ENCODE assay signal across 11 cellular contexts in the genomic region with DNA sequence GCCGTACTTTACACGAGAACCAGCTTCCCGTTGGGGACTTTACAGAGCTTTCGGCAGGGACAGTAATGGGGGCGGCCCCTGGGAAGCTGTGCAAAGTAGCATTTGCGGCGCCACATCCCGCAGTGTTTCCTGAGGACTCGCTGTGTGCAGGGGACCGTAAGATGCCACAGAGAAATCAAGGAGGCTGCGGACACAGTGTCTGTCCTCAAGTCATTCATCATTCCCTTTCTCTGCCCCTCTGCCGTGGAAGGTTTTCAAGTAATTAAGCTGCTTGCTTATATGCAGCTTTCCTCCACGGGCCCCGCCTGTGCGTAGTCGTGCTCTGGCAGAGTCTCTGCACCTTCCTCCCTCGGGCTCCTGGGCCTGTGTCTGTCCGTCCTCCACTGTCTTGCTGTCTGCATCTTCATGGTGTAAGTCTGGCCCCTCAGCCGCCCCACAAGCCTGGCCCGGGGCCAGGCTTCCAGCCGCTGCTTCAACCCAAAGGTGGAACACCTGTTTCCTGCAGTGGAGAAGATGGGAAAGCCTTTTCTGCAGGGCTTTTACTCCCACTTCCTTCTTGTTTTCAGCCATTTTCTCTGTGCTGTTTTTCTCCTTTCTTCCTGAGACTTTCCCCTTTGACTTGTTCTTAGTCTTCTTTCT.
A peak's percentile ranks its signal among the peaks of the same experiment; 100 is the strongest.
DNase-seq lines count a peak whose midpoint lies in the region; ATAC-seq and TF ChIP-seq lines count a peak whose summit lies in the region.
"Had no signal": no experiment of that assay in that cellular context is flagged by ENCODE, and none has a peak within 500 bp of the region (broad histone marks: within the 10 kb centered on the region; RNA-seq: fewer than 3 reads in every experiment).

No MANE protein-coding gene starts in this region.

- H3K4me1 ChIP-seq in OCI-LY7 (ENCODE audit: insufficient read depth, low read length, poor library complexity, severe bottlenecking) (peaks cover 84% of the 10 kb centered on the region), gastroesophageal sphincter (peaks cover 0 to 63% (median 0%) of the 10 kb centered on the region in 3 donors)
- H3K4me1 ChIP-seq: thyroid gland had no signal

- H3K27ac ChIP-seq in OCI-LY7 (ENCODE audit: low read depth, low read length, poor library complexity, severe bottlenecking): peak overlapping the region; percentile 82
- H3K27ac ChIP-seq in gastroesophageal sphincter: peak overlapping the region in 3 of 4 donors; percentile 79 to 89 (median 82)
- H3K27ac ChIP-seq: thyroid gland had no signal

- DNase-seq in activated naive CD4-positive, alpha-beta T cell treated with anti-CD3 and anti-CD28 coated beads, Interleukin-2, amount 10 ng/mL, durations not matched to agents 7 days and 5 days: no peak
- DNase-seq in activated naive CD4-positive, alpha-beta T cell treated with Interleukin-2 at 50 U/mL for 16 hours: no peak
- DNase-seq in OCI-LY7 (ENCODE audit: low spot score) (peak; percentile 53), progenitor cell of endocrine pancreas (ENCODE audit: low spot score, unreplicated experiment) (no peak)
- DNase-seq in activated CD8-positive, alpha-beta memory T cell treated with anti-CD3 and anti-CD28 coated beads, Interleukin-2, amount 50 U/mL, for 4 hours: no peak
- DNase-seq: C1 segment of cervical spinal cord, NCI-H1930, thyroid gland had no signal

- H3K4me3 ChIP-seq in OCI-LY7 (ENCODE audit: low read depth, low read length, poor library complexity, severe bottlenecking): peak overlapping the region; percentile 31
- no peak overlapping the region for H3K4me3 ChIP-seq in gastroesophageal sphincter
- H3K4me3 ChIP-seq: thyroid gland had no signal

- H3K36me3 Mint-ChIP-seq in activated naive CD4-positive, alpha-beta T cell treated with anti-CD3 and anti-CD28 coated beads, Interleukin-2, amount 10 ng/mL, durations not matched to agents 7 days and 5 days: peaks cover 55% of the 10 kb centered on the region
- peaks cover 7% of the 10 kb centered on the region for H3K36me3 Mint-ChIP-seq in progenitor cell of endocrine pancreas (ENCODE audit: insufficient read depth)

- 50 to 76% methylated on average over 4 to 18 of the region's 21 CpGs for whole genome bisulfite sequencing in gastroesophageal sphincter (ENCODE audit: low coverage in 1 of 2), 2 donors

- peak overlapping the region; percentile 95 for H3K27ac Mint-ChIP-seq in activated naive CD4-positive, alpha-beta T cell treated with anti-CD3 and anti-CD28 coated beads, Interleukin-2, amount 10 ng/mL, durations not matched to agents 7 days and 5 days
- no peak overlapping the region for H3K27ac Mint-ChIP-seq in progenitor cell of endocrine pancreas

- TF ChIP-seq CTCF in OCI-LY7 (conservative IDR thresholded peaks at IDR 0.05; ENCODE audit: low read length) (no peak), gastroesophageal sphincter (IDR thresholded peaks at IDR 0.05) (no peak), progenitor cell of endocrine pancreas (IDR thresholded peaks at IDR 0.05; ENCODE audit: unreplicated experiment) (no peak)

- no peak for TF ChIP-seq EP300 in gastroesophageal sphincter (IDR thresholded peaks at IDR 0.05)

- H3K4me3 Mint-ChIP-seq in activated naive CD4-positive, alpha-beta T cell treated with anti-CD3 and anti-CD28 coated beads, Interleukin-2, amount 10 ng/mL, durations not matched to agents 7 days and 5 days: peak overlapping the region; percentile 52
- H3K4me3 Mint-ChIP-seq in progenitor cell of endocrine pancreas (ENCODE audit: low read depth): no peak overlapping the region

- H3K27me3 ChIP-seq in gastroesophageal sphincter: no peaks in the 10 kb centered on the region
- H3K27me3 ChIP-seq: thyroid gland had no signal

- H2AFZ ChIP-seq in OCI-LY7 (ENCODE audit: low read length): peak overlapping the region; percentile 34; the same call in 1 of the 2 replicates

- H3K79me2 ChIP-seq in OCI-LY7 (ENCODE audit: insufficient read depth, low read depth, low read length): no peaks in the 10 kb centered on the region

- no peaks in the 10 kb centered on the region for H3K9me3 Mint-ChIP-seq in activated naive CD4-positive, alpha-beta T cell treated with anti-CD3 and anti-CD28 coated beads, Interleukin-2, amount 10 ng/mL, durations not matched to agents 7 days and 5 days
- H3K9me3 Mint-ChIP-seq in progenitor cell of endocrine pancreas (ENCODE audit: low read depth): no peaks in the 10 kb centered on the region

- CTCF ChIA-PET in activated naive CD4-positive, alpha-beta T cell treated with anti-CD3 and anti-CD28 coated beads, Interleukin-2, amount 10 ng/mL, durations not matched to agents 7 days and 5 days (lab: Charles Lee): interaction anchor here (0.9 to 2.8 kb wide), 4 partner anchors 8 to 15 kb away, joined by 3 to 9 read pairs (median 6); no protein-coding TSS in a partner anchor
- CTCF ChIA-PET in OCI-LY7 (lab: Charles Lee; ENCODE audit: unreplicated experiment): interaction anchor here (0.7 kb wide), 1 partner anchor 202 kb away, joined by 3 read pairs; no protein-coding TSS in a partner anchor

- no peak for TF ChIP-seq POLR2A in gastroesophageal sphincter (IDR thresholded peaks at IDR 0.05)

- H4K20me1 ChIP-seq in OCI-LY7 (ENCODE audit: insufficient read depth, low read length): no peaks in the 10 kb centered on the region

- POLR2A ChIA-PET in OCI-LY7 (lab: Charles Lee): interaction anchor here (0.5 to 1.2 kb wide), 3 partner anchors 9 to 328 kb away, joined by 3 to 5 read pairs (median 3); no protein-coding TSS in a partner anchor

- H3K4me1 Mint-ChIP-seq in activated naive CD4-positive, alpha-beta T cell treated with anti-CD3 and anti-CD28 coated beads, Interleukin-2, amount 10 ng/mL, durations not matched to agents 7 days and 5 days: peaks cover 95% of the 10 kb centered on the region
- no peaks in the 10 kb centered on the region for H3K4me1 Mint-ChIP-seq in progenitor cell of endocrine pancreas (ENCODE audit: low read depth)

- H3K4me2 ChIP-seq in OCI-LY7 (ENCODE audit: low read length): peak overlapping the region; percentile 64

- intact Hi-C loops in OCI-LY7 (cut with micrococcal nuclease; ENCODE audit: unreplicated experiment): no loop called here

- no peaks in the 10 kb centered on the region for H3K9me2 ChIP-seq in OCI-LY7 (ENCODE audit: insufficient read depth, low read length)

- no TSS peak for BruUV-seq in OCI-LY7 (replicated peaks; lab: Mats Ljungman, UMichigan)

- H3K36me3 ChIP-seq in OCI-LY7 (ENCODE audit: insufficient read depth, low read length) (peaks cover 36% of the 10 kb centered on the region), gastroesophageal sphincter (peaks cover 0 to 13% of the 10 kb centered on the region in 2 donors)
- H3K36me3 ChIP-seq: thyroid gland had no signal

- H3K9me3 ChIP-seq in OCI-LY7 (ENCODE audit: low read length) (no peaks in the 10 kb centered on the region), gastroesophageal sphincter (no peaks in the 10 kb centered on the region)
- H3K9me3 ChIP-seq: thyroid gland had no signal

- ATAC-seq in gastroesophageal sphincter: no peak
- ATAC-seq in GM21576 (IDR thresholded peaks at IDR 0.05; ENCODE audit: unreplicated experiment): no peak
- no peak for ATAC-seq in GM19463 (IDR thresholded peaks at IDR 0.05; ENCODE audit: unreplicated experiment)

- no peaks in the 10 kb centered on the region for H3K27me3 Mint-ChIP-seq in activated naive CD4-positive, alpha-beta T cell treated with anti-CD3 and anti-CD28 coated beads, Interleukin-2, amount 10 ng/mL, durations not matched to agents 7 days and 5 days
- no peaks in the 10 kb centered on the region for H3K27me3 Mint-ChIP-seq in progenitor cell of endocrine pancreas
